ENCODE assay signal across 17 cellular contexts in genomic region chr6:25397406-25397805, GRCh38.
"Had no signal": no experiment of that assay in that cellular context is flagged by ENCODE, and none has a peak within 500 bp of the region (broad histone marks: within the 10 kb centered on the region; RNA-seq: fewer than 3 reads in every experiment).

No MANE protein-coding gene starts in this region.

- H3K9me3 Mint-ChIP-seq: activated B cell treated with CpG ODN at 0.5 μM for 24 hours; activated naive CD4-positive, alpha-beta T cell treated with anti-CD3 and anti-CD28 coated beads, Interleukin-2, amount 50 U/mL, for 72 hours; activated T-helper 2 cell treated with anti-CD3 and anti-CD28 coated beads, Interferon-gamma antibody, Interleukin-2, Interleukin-4, amounts not matched to agents 10 μg/mL and 5 μg/mL and 100 μg/mL, durations not matched to agents 14 hours and 24 hours and 36 hours; nephron had no signal

- H3K4me3 Mint-ChIP-seq: activated B cell treated with CpG ODN at 0.5 μM for 24 hours; activated CD8-positive, alpha-beta memory T cell treated with anti-CD3 and anti-CD28 coated beads, Interleukin-2, amount 10 ng/mL, durations not matched to agents 7 days and 5 days; activated CD8-positive, alpha-beta T cell treated with anti-CD3 and anti-CD28 coated beads, Interleukin-2, amount 10 ng/mL, durations not matched to agents 7 days and 5 days; nephron had no signal

- H3K36me3 Mint-ChIP-seq: activated CD8-positive, alpha-beta memory T cell treated with anti-CD3 and anti-CD28 coated beads, Interleukin-2, amount 10 ng/mL, durations not matched to agents 7 days and 5 days; activated naive CD4-positive, alpha-beta T cell treated with anti-CD3 and anti-CD28 coated beads, Interleukin-2, amount 50 U/mL, for 72 hours had no signal

- H3K27me3 Mint-ChIP-seq: activated B cell treated with CpG ODN at 0.5 μM for 24 hours; activated CD8-positive, alpha-beta memory T cell treated with anti-CD3 and anti-CD28 coated beads, Interleukin-2, amount 10 ng/mL, durations not matched to agents 7 days and 5 days had no signal

- DNase-seq: activated B cell treated with CpG ODN at 0.5 μM for 24 hours; activated CD8-positive, alpha-beta memory T cell treated with anti-CD3 and anti-CD28 coated beads, Interleukin-2, amount 10 ng/mL, durations not matched to agents 7 days and 5 days; activated CD8-positive, alpha-beta T cell treated with anti-CD3 and anti-CD28 coated beads, Interleukin-2, amount 10 ng/mL, durations not matched to agents 7 days and 5 days; activated T-cell treated with anti-CD3 and anti-CD28 coated beads, Interleukin-2, amount 50 U/mL, for 48 hours; central memory CD4-positive, alpha-beta T cell; foreskin keratinocyte; heart right ventricle; lower lobe of right lung; mesenchymal stem cell; occipital lobe; spleen; stimulated activated naive CD4-positive, alpha-beta T cell; T-helper 2 cell; tibial artery had no signal

- H3K27ac Mint-ChIP-seq: activated B cell treated with CpG ODN at 0.5 μM for 24 hours; activated CD8-positive, alpha-beta memory T cell treated with anti-CD3 and anti-CD28 coated beads, Interleukin-2, amount 10 ng/mL, durations not matched to agents 7 days and 5 days; activated CD8-positive, alpha-beta T cell treated with anti-CD3 and anti-CD28 coated beads, Interleukin-2, amount 10 ng/mL, durations not matched to agents 7 days and 5 days; activated naive CD4-positive, alpha-beta T cell treated with anti-CD3 and anti-CD28 coated beads, Interleukin-2, amount 50 U/mL, for 72 hours; activated T-helper 2 cell treated with anti-CD3 and anti-CD28 coated beads, Interferon-gamma antibody, Interleukin-2, Interleukin-4, amounts not matched to agents 10 μg/mL and 5 μg/mL and 100 μg/mL, durations not matched to agents 14 hours and 24 hours and 36 hours; nephron had no signal

- H3K4me1 Mint-ChIP-seq: activated CD8-positive, alpha-beta memory T cell treated with anti-CD3 and anti-CD28 coated beads, Interleukin-2, amount 10 ng/mL, durations not matched to agents 7 days and 5 days had no signal

- ATAC-seq: activated CD8-positive, alpha-beta memory T cell treated with anti-CD3 and anti-CD28 coated beads, Interleukin-2, amount 10 ng/mL, durations not matched to agents 7 days and 5 days; activated CD8-positive, alpha-beta T cell treated with anti-CD3 and anti-CD28 coated beads, Interleukin-2, amount 10 ng/mL, durations not matched to agents 7 days and 5 days; activated naive CD4-positive, alpha-beta T cell treated with anti-CD3 and anti-CD28 coated beads, Interleukin-2, amount 50 U/mL, for 72 hours; foreskin keratinocyte; heart right ventricle; lower lobe of right lung had no signal
